27 cellular contexts compared by ENCODE assay signal in genomic region chr3:37040231-37040630, GRCh38. TPM values are rescaled to one million over a fixed set of nuclear protein-coding genes. Genes with fewer than 3 reads are reported as not detected.
A peak's percentile ranks its signal among the peaks of the same experiment; 100 is the strongest.
DNase-seq lines count a peak whose midpoint lies in the region; ATAC-seq and TF ChIP-seq lines count a peak whose summit lies in the region.
"Had no signal": no experiment of that assay in that cellular context is flagged by ENCODE, and none has a peak within 500 bp of the region (broad histone marks: within the 10 kb centered on the region; RNA-seq: fewer than 3 reads in every experiment).

No MANE protein-coding gene starts in this region.

- POLR2A ChIA-PET in naive thymus-derived CD4-positive, alpha-beta T cell (lab: Charles Lee), result interaction anchor here (0.6 kb wide), 1 partner anchor 304 kb away, joined by 4 read pairs; no protein-coding TSS in a partner anchor

- no peaks in the 10 kb centered on the region for H3K27me3 Mint-ChIP-seq in T-helper 2 cell treated with Interferon-gamma antibody and Interleukin-4, amounts not matched to agents 5 μg/mL and 100 μg/mL, for 36 hours (ENCODE audit: low read depth)
- no peaks in the 10 kb centered on the region for H3K27me3 Mint-ChIP-seq in naive thymus-derived CD4-positive, alpha-beta T cell
- H3K27me3 Mint-ChIP-seq: activated CD4-positive, alpha-beta memory T cell treated with anti-CD3 and anti-CD28 coated beads, Interleukin-2, amount 10 ng/mL, durations not matched to agents 7 days and 5 days; activated naive CD8-positive, alpha-beta T cell treated with anti-CD3 and anti-CD28 coated beads, Interleukin-2, amount 50 U/mL, for 24 hours; stimulated activated memory B cell treated with anti-CD40 and anti-IgM and Interleukin-4, amounts not matched to agents 10 μg/mL and 1 μg/mL and 100 μg/mL, for 72 hours had no signal

- no peak for ATAC-seq in psoas muscle
- ATAC-seq in naive thymus-derived CD4-positive, alpha-beta T cell, result no peak
- ATAC-seq: activated CD4-positive, CD25-positive, alpha-beta regulatory T cell treated with anti-CD3 and anti-CD28 coated beads, Interleukin-2, amount 50 U/mL, for 24 hours; activated naive CD8-positive, alpha-beta T cell treated with anti-CD3 and anti-CD28 coated beads, Interleukin-2, amount 50 U/mL, for 24 hours; HCT116; pancreas; stimulated activated memory B cell treated with anti-CD40 and anti-IgM and Interleukin-4, amounts not matched to agents 10 μg/mL and 1 μg/mL and 100 μg/mL, for 72 hours had no signal

- CTCF ChIA-PET in naive thymus-derived CD4-positive, alpha-beta T cell (lab: Charles Lee), result no interaction called here

- DNase-seq in T-helper 2 cell treated with Interferon-gamma antibody and Interleukin-4, amounts not matched to agents 5 μg/mL and 100 μg/mL, for 36 hours (ENCODE audit: low spot score), result no peak
- DNase-seq in T-helper 2 cell, result no peak
- peak; percentile 53 for DNase-seq in HCEC 1CT
- DNase-seq in choroid plexus epithelial cell (ENCODE audit: low read depth), result peak; percentile 38
- no peak for DNase-seq in psoas muscle
- no peak for DNase-seq in NCI-H82 treated with DMSO at 0.1 percent for 48 hours (lab: John Stamatoyannopoulos, UW; ENCODE audit: unreplicated experiment)
- no peak for DNase-seq in WERI-Rb-1
- DNase-seq in naive thymus-derived CD4-positive, alpha-beta T cell, result no peak
- DNase-seq: activated CD4-positive, alpha-beta memory T cell treated with anti-CD3 and anti-CD28 coated beads, Interleukin-2, amount 10 ng/mL, durations not matched to agents 7 days and 5 days; activated naive CD8-positive, alpha-beta T cell treated with anti-CD3 and anti-CD28 coated beads, Interleukin-2, amount 50 U/mL, for 24 hours; activated T-cell treated with anti-CD3 and anti-CD28 coated beads for 4 hours; effector CD8-positive, alpha-beta T cell; GF-D8; left colon; mammary epithelial cell; NCI-H1105 treated with DMSO at 0.1 percent for 48 hours; NCI-H2029; NCI-H526; pancreas; right lobe of liver; SHP77; stimulated activated CD4-positive, alpha-beta T cell treated with anti-CD3 and anti-CD28 coated beads, Interleukin-4, amount 100 ng/mL, for 4 hours had no signal

- intact Hi-C loops in psoas muscle (cut with DNase I), result no loop called here
- intact Hi-C loops in naive thymus-derived CD4-positive, alpha-beta T cell (cut with micrococcal nuclease), result no loop called here

- peaks cover 21% of the 10 kb centered on the region for H3K4me1 ChIP-seq in psoas muscle
- H3K4me1 ChIP-seq in naive thymus-derived CD4-positive, alpha-beta T cell (ENCODE audit: control insufficient read depth in 2 of 2, insufficient read depth in 2 of 2, low read length in 2 of 2), result no peaks in the 10 kb centered on the region
- H3K4me1 ChIP-seq: breast epithelium, pancreas, right lobe of liver had no signal

- peaks cover 6% of the 10 kb centered on the region for H3K9me3 ChIP-seq in psoas muscle
- no peaks in the 10 kb centered on the region for H3K9me3 ChIP-seq in WERI-Rb-1 (ENCODE audit: severe bottlenecking)
- peaks cover 0 to 9% (median 0%) of the 10 kb centered on the region in 3 experiments for H3K9me3 ChIP-seq in naive thymus-derived CD4-positive, alpha-beta T cell (ENCODE audit: control insufficient read depth in 2 of 3, low read length in 3 of 3)
- H3K9me3 ChIP-seq: pancreas had no signal

- no peaks in the 10 kb centered on the region for H3K4me1 Mint-ChIP-seq in T-helper 2 cell treated with Interferon-gamma antibody and Interleukin-4, amounts not matched to agents 5 μg/mL and 100 μg/mL, for 36 hours (ENCODE audit: low read depth)
- H3K4me1 Mint-ChIP-seq in naive thymus-derived CD4-positive, alpha-beta T cell, result peaks cover 0 to 3% (median 0%) of the 10 kb centered on the region in 7 donors
- H3K4me1 Mint-ChIP-seq: activated CD4-positive, alpha-beta memory T cell treated with anti-CD3 and anti-CD28 coated beads, Interleukin-2, amount 10 ng/mL, durations not matched to agents 7 days and 5 days; activated naive CD8-positive, alpha-beta T cell treated with anti-CD3 and anti-CD28 coated beads, Interleukin-2, amount 50 U/mL, for 24 hours; stimulated activated memory B cell treated with anti-CD40 and anti-IgM and Interleukin-4, amounts not matched to agents 10 μg/mL and 1 μg/mL and 100 μg/mL, for 72 hours had no signal

- no peak overlapping the region for H3K4me3 ChIP-seq in choroid plexus epithelial cell (ENCODE audit: low read depth, low read length)
- no peak overlapping the region for H3K4me3 ChIP-seq in psoas muscle
- H3K4me3 ChIP-seq in WERI-Rb-1 (ENCODE audit: low read depth, low read length), result no peak overlapping the region
- no peak overlapping the region for H3K4me3 ChIP-seq in naive thymus-derived CD4-positive, alpha-beta T cell (ENCODE audit: low read length)
- H3K4me3 ChIP-seq: breast epithelium, pancreas, right lobe of liver had no signal

- peaks cover 6 to 78% of the 10 kb centered on the region in 2 donors for H3K36me3 ChIP-seq in psoas muscle (ENCODE audit: insufficient read depth in 1 of 2, low read depth in 1 of 2)
- H3K36me3 ChIP-seq in WERI-Rb-1, result peaks cover 31% of the 10 kb centered on the region
- H3K36me3 ChIP-seq in naive thymus-derived CD4-positive, alpha-beta T cell (ENCODE audit: control insufficient read depth in 2 of 3, insufficient read depth in 3 of 3, low read length in 3 of 3), result peaks cover 11 to 62% (median 17%) of the 10 kb centered on the region in 3 experiments

- H3K36me3 Mint-ChIP-seq in T-helper 2 cell treated with Interferon-gamma antibody and Interleukin-4, amounts not matched to agents 5 μg/mL and 100 μg/mL, for 36 hours (ENCODE audit: low read depth), result peaks cover 63% of the 10 kb centered on the region
- peaks cover 15 to 68% (median 44%) of the 10 kb centered on the region in 5 donors for H3K36me3 Mint-ChIP-seq in naive thymus-derived CD4-positive, alpha-beta T cell

- no peaks in the 10 kb centered on the region for H3K27me3 ChIP-seq in psoas muscle (ENCODE audit: insufficient read depth in 3 of 3, low read length in 2 of 3)
- H3K27me3 ChIP-seq in WERI-Rb-1 (ENCODE audit: insufficient read depth, low read depth, severe bottlenecking), result no peaks in the 10 kb centered on the region
- H3K27me3 ChIP-seq in naive thymus-derived CD4-positive, alpha-beta T cell (ENCODE audit: control insufficient read depth in 2 of 2, insufficient read depth in 2 of 2, low read length in 2 of 2), result no peaks in the 10 kb centered on the region
- H3K27me3 ChIP-seq: breast epithelium, pancreas, right lobe of liver had no signal

- WGBS in psoas muscle, 3 donors, result 85 to 100% (median 97%) methylated on average over 1 of the region's 1 CpG

- peak overlapping the region; percentile 17 for H3K27ac Mint-ChIP-seq in T-helper 2 cell treated with Interferon-gamma antibody and Interleukin-4, amounts not matched to agents 5 μg/mL and 100 μg/mL, for 36 hours
- H3K27ac Mint-ChIP-seq in naive thymus-derived CD4-positive, alpha-beta T cell, result peak overlapping the region in 3 of 9 donors; percentile 54 to 77 (median 77)
- H3K27ac Mint-ChIP-seq: activated CD4-positive, alpha-beta memory T cell treated with anti-CD3 and anti-CD28 coated beads, Interleukin-2, amount 10 ng/mL, durations not matched to agents 7 days and 5 days; activated naive CD8-positive, alpha-beta T cell treated with anti-CD3 and anti-CD28 coated beads, Interleukin-2, amount 50 U/mL, for 24 hours; stimulated activated memory B cell treated with anti-CD40 and anti-IgM and Interleukin-4, amounts not matched to agents 10 μg/mL and 1 μg/mL and 100 μg/mL, for 72 hours had no signal

- H3K4me3 Mint-ChIP-seq in T-helper 2 cell treated with Interferon-gamma antibody and Interleukin-4, amounts not matched to agents 5 μg/mL and 100 μg/mL, for 36 hours, result no peak overlapping the region
- no peak overlapping the region for H3K4me3 Mint-ChIP-seq in naive thymus-derived CD4-positive, alpha-beta T cell
- H3K4me3 Mint-ChIP-seq: activated CD4-positive, alpha-beta memory T cell treated with anti-CD3 and anti-CD28 coated beads, Interleukin-2, amount 10 ng/mL, durations not matched to agents 7 days and 5 days; activated naive CD8-positive, alpha-beta T cell treated with anti-CD3 and anti-CD28 coated beads, Interleukin-2, amount 50 U/mL, for 24 hours; stimulated activated memory B cell treated with anti-CD40 and anti-IgM and Interleukin-4, amounts not matched to agents 10 μg/mL and 1 μg/mL and 100 μg/mL, for 72 hours had no signal

- peaks cover 15% of the 10 kb centered on the region for H3K9me3 Mint-ChIP-seq in T-helper 2 cell treated with Interferon-gamma antibody and Interleukin-4, amounts not matched to agents 5 μg/mL and 100 μg/mL, for 36 hours
- H3K9me3 Mint-ChIP-seq in naive thymus-derived CD4-positive, alpha-beta T cell, result peaks cover 0 to 15% (median 3%) of the 10 kb centered on the region in 11 donors
- H3K9me3 Mint-ChIP-seq: activated CD4-positive, alpha-beta memory T cell treated with anti-CD3 and anti-CD28 coated beads, Interleukin-2, amount 10 ng/mL, durations not matched to agents 7 days and 5 days; activated naive CD8-positive, alpha-beta T cell treated with anti-CD3 and anti-CD28 coated beads, Interleukin-2, amount 50 U/mL, for 24 hours; stimulated activated memory B cell treated with anti-CD40 and anti-IgM and Interleukin-4, amounts not matched to agents 10 μg/mL and 1 μg/mL and 100 μg/mL, for 72 hours had no signal

- TF ChIP-seq CTCF in choroid plexus epithelial cell (conservative IDR thresholded peaks at IDR 0.05; ENCODE audit: low read depth, low read length) (no peak), psoas muscle (IDR thresholded peaks at IDR 0.05) (no peak), WERI-Rb-1 (IDR thresholded peaks at IDR 0.05; ENCODE audit: low read depth, low read length) (no peak)

- H3K27ac ChIP-seq in psoas muscle, result peak overlapping the region; percentile 15
- no peak overlapping the region for H3K27ac ChIP-seq in WERI-Rb-1
- H3K27ac ChIP-seq in naive thymus-derived CD4-positive, alpha-beta T cell (ENCODE audit: low read depth, low read length), result no peak overlapping the region
- H3K27ac ChIP-seq: 22Rv1, breast epithelium, pancreas, right lobe of liver had no signal

RNA-seq across cellular contexts. Expression of gene MLH1, which starts 46.9 kb away (rescaled TPM):
- 10 to 100 TPM; 32.5 to 37.7 (median 35.6) TPM for total RNA-seq in psoas muscle
- 10 to 100 TPM; 26.5 to 30.3 (median 29.1) TPM for polyA plus RNA-seq in psoas muscle
- total RNA-seq in naive thymus-derived CD4-positive, alpha-beta T cell, result 10 to 100 TPM; 26.4 to 42.0 (median 31.7) TPM
- 10 to 100 TPM; 20.4 to 27.0 TPM for polyA plus RNA-seq in naive thymus-derived CD4-positive, alpha-beta T cell

RNA-seq across cellular contexts. Expression of gene EPM2AIP1, which starts 47.3 kb away (rescaled TPM):
- 10 to 100 TPM; 11.3 to 22.9 (median 16.3) TPM for total RNA-seq in psoas muscle
- 10 to 100 TPM in 1 of 3 donors, 1 to 10 TPM in 2; 2.5 to 12.3 (median 3.6) TPM for polyA plus RNA-seq in psoas muscle
- total RNA-seq in naive thymus-derived CD4-positive, alpha-beta T cell, result 10 to 100 TPM; 25.9 to 43.4 (median 26.1) TPM
- 1 to 10 TPM; 3.7 to 6.8 TPM for polyA plus RNA-seq in naive thymus-derived CD4-positive, alpha-beta T cell

Comparison
In these comparisons a context has a peak if more than half of its experiments do, and no peak if none do; other contexts are left out.
1. DNase-seq: peak in HCEC 1CT (single experiment) and choroid plexus epithelial cell (single experiment); none in T-helper 2 cell treated with Interferon-gamma antibody and Interleukin-4, amounts not matched to agents 5 μg/mL and 100 μg/mL, for 36 hours (single experiment), T-helper 2 cell (0 of 5), psoas muscle (0 of 2), NCI-H82 treated with DMSO at 0.1 percent for 48 hours (single experiment), WERI-Rb-1 (single experiment) and naive thymus-derived CD4-positive, alpha-beta T cell (0 of 9).